In genomic region chr14:73913256-73913655, GRCh38 we compare ENCODE assay signal across 1 cellular context.
TF ChIP-seq lines count a peak whose summit lies in the region.

No MANE protein-coding gene starts in this region.

TF ChIP-seq in IMR-90, 13 proteins besides CTCF, POLR2A, EP300 and RAD21 (continued from another document):
- TF ChIP-seq ELK1 (IDR thresholded peaks at IDR 0.05; ENCODE audit: borderline replicate concordance, low read depth, low read length) = no peak
- TF ChIP-seq MAFK (IDR thresholded peaks at IDR 0.05; ENCODE audit: low read depth, low read length) = no peak
- TF ChIP-seq CEBPB (IDR thresholded peaks at IDR 0.05; ENCODE audit: low read depth, low read length) = no peak
- TF ChIP-seq MAZ (IDR thresholded peaks at IDR 0.05; ENCODE audit: borderline replicate concordance, low read depth, low read length) = no peak
- TF ChIP-seq FOS (IDR thresholded peaks at IDR 0.05; ENCODE audit: low read depth, low read length) = no peak
- no peak for TF ChIP-seq MXI1 (IDR thresholded peaks at IDR 0.05; ENCODE audit: borderline replicate concordance, low read depth, low read length)
- TF ChIP-seq USF2 (IDR thresholded peaks at IDR 0.05; ENCODE audit: low read depth, low read length) = no peak
- no peak for TF ChIP-seq BHLHE40 (IDR thresholded peaks at IDR 0.05; ENCODE audit: low read depth, low read length)
- no peak for TF ChIP-seq NFE2L2 (IDR thresholded peaks at IDR 0.05; ENCODE audit: low read depth, low read length)
- TF ChIP-seq RCOR1 (IDR thresholded peaks at IDR 0.05; ENCODE audit: insufficient replicate concordance, low read length) = no peak
